Comparison of ENCODE assay signal across 8 cellular contexts in the genomic region with DNA sequence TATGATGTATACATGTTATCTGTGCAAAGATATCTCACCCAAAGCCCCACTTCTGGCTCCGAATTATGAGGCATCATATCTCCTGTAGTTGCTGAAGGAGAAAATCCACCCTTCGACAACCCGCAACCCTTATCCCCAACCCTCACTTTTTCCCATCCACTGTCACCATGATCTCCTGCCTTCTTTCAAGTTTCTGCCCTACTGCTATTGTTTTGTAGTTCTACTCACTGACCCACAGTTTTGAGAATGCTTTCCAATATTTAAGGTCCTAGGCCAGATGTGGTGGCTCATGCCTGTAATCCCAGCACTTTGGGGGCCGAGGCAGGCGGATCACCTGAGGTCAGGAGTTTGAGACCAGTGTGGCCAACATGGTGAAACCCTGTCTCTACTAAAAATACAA. TPM values are rescaled to one million over a fixed set of nuclear protein-coding genes. Genes with fewer than 3 reads are reported as not detected.
"Had no signal": no experiment of that assay in that cellular context is flagged by ENCODE, and none has a peak within 500 bp of the region (broad histone marks: within the 10 kb centered on the region; RNA-seq: fewer than 3 reads in every experiment).

No MANE protein-coding gene starts in this region.

- H3K4me3 Mint-ChIP-seq: GM23338, H9, IgD-negative memory B cell had no signal

- H3K4me2 ChIP-seq: GM23338 had no signal

- H3K27ac Mint-ChIP-seq: GM23338, H9, IgD-negative memory B cell had no signal

- H3K27ac ChIP-seq: HL-60 had no signal

- H3K36me3 Mint-ChIP-seq: IgD-negative memory B cell had no signal

- H2AFZ ChIP-seq: GM23338 had no signal

- H3K4me3 ChIP-seq: GM23338 had no signal

- DNase-seq: H9, HCEC 1CT had no signal

- H3K9me3 Mint-ChIP-seq: GM23338, H9, IgD-negative memory B cell had no signal

- ATAC-seq: GM23338, HepG2 had no signal

- H3K4me1 Mint-ChIP-seq: IgD-negative memory B cell had no signal

RNA-seq across cellular contexts. Expression of a gene that starts 22.2 kb away (rescaled TPM):
- total RNA-seq: GM23338, H1, H9, HepG2, HT1080 had no signal
